Comparison of ENCODE assay signal across 19 cellular contexts in genomic region chr11:28743101-28743550, GRCh38.
DNase-seq lines count a peak whose midpoint lies in the region; ATAC-seq and TF ChIP-seq lines count a peak whose summit lies in the region.
"Had no signal": no experiment of that assay in that cellular context is flagged by ENCODE, and none has a peak within 500 bp of the region (broad histone marks: within the 10 kb centered on the region; RNA-seq: fewer than 3 reads in every experiment).

No MANE protein-coding gene starts in this region.

- DNase-seq in NCI-H1417 (lab: John Stamatoyannopoulos, UW): peak in 2 of 3 experiments; percentile 26 to 73
- no peak for DNase-seq in NCI-H1417 treated with DMSO at 0.1 percent for 48 hours (lab: John Stamatoyannopoulos, UW)
- DNase-seq in NCI-H69 (lab: John Stamatoyannopoulos, UW): peak; percentile 85
- no peak for DNase-seq in endothelial cell (ENCODE audit: low spot score)
- peak; percentile 65 for DNase-seq in pulmonary artery endothelial cell (ENCODE audit: low read depth, low spot score)
- DNase-seq in NCI-H2171 treated with DMSO at 0.1 percent for 48 hours (lab: John Stamatoyannopoulos, UW): no peak
- no peak for DNase-seq in stimulated activated effector memory CD8-positive, alpha-beta T cell treated with anti-CD3 and anti-CD28 coated beads, Interleukin-12 subunit alpha, Interleukin-12 subunit beta, amount 100 ng/mL, for 72 hours (ENCODE audit: low spot score in 2 of 2)
- DNase-seq in inferior parietal cortex (ENCODE audit: extremely low spot score): no peak
- DNase-seq: activated CD4-positive, alpha-beta memory T cell treated with anti-CD3 and anti-CD28 coated beads for 36 hours; activated naive CD8-positive, alpha-beta T cell treated with anti-CD3 and anti-CD28 coated beads, Interleukin-2, amount 50 U/mL, for 24 hours; activated T-cell treated with anti-CD3 and anti-CD28 coated beads, Interleukin-2, amount 50 U/mL, for 48 hours; DND-41; lower lobe of right lung; NCI-H1436 treated with DMSO at 0.1 percent for 48 hours; NCI-H526; stimulated activated CD4-positive, alpha-beta T cell treated with anti-CD3 and anti-CD28 coated beads, Interleukin-15, amount 100 ng/mL, for 24 hours; stimulated activated naive CD8-positive, alpha-beta T cell treated with anti-CD3 and anti-CD28 coated beads, Interleukin-15, amount 100 ng/mL, for 72 hours had no signal

- ATAC-seq in stimulated activated effector memory CD8-positive, alpha-beta T cell treated with anti-CD3 and anti-CD28 coated beads, Interleukin-12 subunit alpha, Interleukin-12 subunit beta, amount 100 ng/mL, for 72 hours: no peak
- ATAC-seq: activated naive CD8-positive, alpha-beta T cell treated with anti-CD3 and anti-CD28 coated beads, Interleukin-2, amount 50 U/mL, for 24 hours; lower lobe of right lung; natural killer cell treated with Interleukin-12 subunit alpha and Interleukin-12 subunit beta and Interleukin-15 and Interleukin-18, amount 100 ng/mL, for 72 hours; Panc1; stimulated activated naive CD8-positive, alpha-beta T cell treated with anti-CD3 and anti-CD28 coated beads, Interleukin-15, amount 100 ng/mL, for 72 hours had no signal

- H3K4me3 Mint-ChIP-seq in endothelial cell (ENCODE audit: unreplicated experiment): no peak overlapping the region
- no peak overlapping the region for H3K4me3 Mint-ChIP-seq in stimulated activated effector memory CD8-positive, alpha-beta T cell treated with anti-CD3 and anti-CD28 coated beads, Interleukin-12 subunit alpha, Interleukin-12 subunit beta, amount 100 ng/mL, for 72 hours
- H3K4me3 Mint-ChIP-seq: activated CD4-positive, alpha-beta memory T cell treated with anti-CD3 and anti-CD28 coated beads for 36 hours; activated naive CD8-positive, alpha-beta T cell treated with anti-CD3 and anti-CD28 coated beads, Interleukin-2, amount 50 U/mL, for 24 hours; natural killer cell treated with Interleukin-12 subunit alpha and Interleukin-12 subunit beta and Interleukin-15 and Interleukin-18, amount 100 ng/mL, for 72 hours; stimulated activated naive CD8-positive, alpha-beta T cell treated with anti-CD3 and anti-CD28 coated beads, Interleukin-15, amount 100 ng/mL, for 72 hours had no signal

- H3K27me3 Mint-ChIP-seq in endothelial cell (ENCODE audit: unreplicated experiment): no peaks in the 10 kb centered on the region
- H3K27me3 Mint-ChIP-seq: activated CD4-positive, alpha-beta memory T cell treated with anti-CD3 and anti-CD28 coated beads for 36 hours; activated naive CD8-positive, alpha-beta T cell treated with anti-CD3 and anti-CD28 coated beads, Interleukin-2, amount 50 U/mL, for 24 hours; natural killer cell treated with Interleukin-12 subunit alpha and Interleukin-12 subunit beta and Interleukin-15 and Interleukin-18, amount 100 ng/mL, for 72 hours; stimulated activated naive CD8-positive, alpha-beta T cell treated with anti-CD3 and anti-CD28 coated beads, Interleukin-15, amount 100 ng/mL, for 72 hours had no signal

- TF ChIP-seq CTCF in endothelial cell (IDR thresholded peaks at IDR 0.05; ENCODE audit: unreplicated experiment): no peak

- peaks cover 4% of the 10 kb centered on the region for H3K36me3 Mint-ChIP-seq in endothelial cell (ENCODE audit: low read depth, unreplicated experiment)
- H3K36me3 Mint-ChIP-seq in stimulated activated effector memory CD8-positive, alpha-beta T cell treated with anti-CD3 and anti-CD28 coated beads, Interleukin-12 subunit alpha, Interleukin-12 subunit beta, amount 100 ng/mL, for 72 hours: no peaks in the 10 kb centered on the region
- H3K36me3 Mint-ChIP-seq: activated CD4-positive, alpha-beta memory T cell treated with anti-CD3 and anti-CD28 coated beads for 36 hours had no signal

- peaks cover 36% of the 10 kb centered on the region for H3K4me1 Mint-ChIP-seq in endothelial cell (ENCODE audit: unreplicated experiment)
- H3K4me1 Mint-ChIP-seq in stimulated activated effector memory CD8-positive, alpha-beta T cell treated with anti-CD3 and anti-CD28 coated beads, Interleukin-12 subunit alpha, Interleukin-12 subunit beta, amount 100 ng/mL, for 72 hours: no peaks in the 10 kb centered on the region
- H3K4me1 Mint-ChIP-seq: activated naive CD8-positive, alpha-beta T cell treated with anti-CD3 and anti-CD28 coated beads, Interleukin-2, amount 50 U/mL, for 24 hours; stimulated activated naive CD8-positive, alpha-beta T cell treated with anti-CD3 and anti-CD28 coated beads, Interleukin-15, amount 100 ng/mL, for 72 hours had no signal

- H3K9me3 Mint-ChIP-seq in endothelial cell (ENCODE audit: unreplicated experiment): no peaks in the 10 kb centered on the region
- H3K9me3 Mint-ChIP-seq in stimulated activated effector memory CD8-positive, alpha-beta T cell treated with anti-CD3 and anti-CD28 coated beads, Interleukin-12 subunit alpha, Interleukin-12 subunit beta, amount 100 ng/mL, for 72 hours: peaks cover 19% of the 10 kb centered on the region

- H3K27ac Mint-ChIP-seq in endothelial cell (ENCODE audit: unreplicated experiment): peak overlapping the region; percentile 65
- H3K27ac Mint-ChIP-seq in stimulated activated effector memory CD8-positive, alpha-beta T cell treated with anti-CD3 and anti-CD28 coated beads, Interleukin-12 subunit alpha, Interleukin-12 subunit beta, amount 100 ng/mL, for 72 hours: no peak overlapping the region
- H3K27ac Mint-ChIP-seq: activated CD4-positive, alpha-beta memory T cell treated with anti-CD3 and anti-CD28 coated beads for 36 hours; activated naive CD8-positive, alpha-beta T cell treated with anti-CD3 and anti-CD28 coated beads, Interleukin-2, amount 50 U/mL, for 24 hours; natural killer cell treated with Interleukin-12 subunit alpha and Interleukin-12 subunit beta and Interleukin-15 and Interleukin-18, amount 100 ng/mL, for 72 hours; stimulated activated naive CD8-positive, alpha-beta T cell treated with anti-CD3 and anti-CD28 coated beads, Interleukin-15, amount 100 ng/mL, for 72 hours had no signal

Comparison
In these comparisons a context has a peak if more than half of its experiments do, and no peak if none do; other contexts are left out.
1. DNase-seq: peak in NCI-H1417 (2 of 3), NCI-H69 (single experiment) and pulmonary artery endothelial cell (single experiment); none in NCI-H1417 treated with DMSO at 0.1 percent for 48 hours (single experiment), endothelial cell (single experiment), NCI-H2171 treated with DMSO at 0.1 percent for 48 hours (single experiment), stimulated activated effector memory CD8-positive, alpha-beta T cell treated with anti-CD3 and anti-CD28 coated beads, Interleukin-12 subunit alpha, Interleukin-12 subunit beta, amount 100 ng/mL, for 72 hours (0 of 2) and inferior parietal cortex (single experiment).